ENCODE assay signal across 8 cellular contexts in genomic region chr15:88467073-88467934, GRCh38. TPM values are rescaled to one million over a fixed set of nuclear protein-coding genes. Genes with fewer than 3 reads are reported as not detected.
DNase-seq lines count a peak whose midpoint lies in the region; ATAC-seq, FAIRE-seq and TF ChIP-seq lines count a peak whose summit lies in the region.

Gene MRPL46, minus strand, starts transcription at chr15:88467388. Its CDS starts 11 bp downstream, at chr15:88467377.
Gene MRPS11, plus strand, starts transcription at chr15:88467708. Its CDS starts 10 bp downstream, at chr15:88467718.

- WGBS in HUES64 = under 1% methylated on average over 55 of the region's 55 CpGs

- intact Hi-C loops in endothelial cell of umbilical vein (cut with micrococcal nuclease) = loop anchor here (1.0 to 5.0 kb wide), 4 partner anchors 79 to 429 kb away; partner anchors contain the start of genes AEN and DET1

- H3K79me2 ChIP-seq in OCI-LY3 (ENCODE audit: low read length) (peaks cover 67% of the 10 kb centered on the region), endothelial cell of umbilical vein (ENCODE audit: control insufficient read depth, insufficient read depth, low read length) (peaks cover 49% of the 10 kb centered on the region)

- TF ChIP-seq CTCF in D721Med (IDR thresholded peaks at IDR 0.05; ENCODE audit: insufficient read depth, missing control alignments) = no peak
- no peak for TF ChIP-seq CTCF in OCI-LY3 (IDR thresholded peaks at IDR 0.05; ENCODE audit: low read depth, low read length)
- TF ChIP-seq CTCF in endothelial cell of umbilical vein (IDR thresholded peaks at IDR 0.05; ENCODE audit: extremely low read depth in 1 of 2, insufficient read depth in 1 of 2, low read depth in 1 of 2, low read length in 2 of 2) = no peak

- CTCF ChIA-PET in endothelial cell of umbilical vein (lab: Charles Lee) = interaction anchor here (0.6 to 2.6 kb wide), 12 partner anchors 10 to 411 kb away, joined by 3 to 26 read pairs (median 3); partner anchors contain the start of gene AEN

- FAIRE-seq in D721Med (lab: Jason Lieb, UNC) = no peak
- FAIRE-seq in endothelial cell of umbilical vein (lab: Jason Lieb, UNC) = peak; percentile 82

- POLR2A ChIA-PET in endothelial cell of umbilical vein (lab: Charles Lee) = interaction anchor here (0.6 to 1.0 kb wide), 4 partner anchors 76 to 572 kb away, joined by 3 to 6 read pairs (median 4); partner anchors contain the start of gene ISG20

- dilution Hi-C loops in endothelial cell of umbilical vein (cut with MboI; ENCODE audit: extremely low pct_ligation_motif_present, low sequenced_read_pairs) = no loop called here

- H2AFZ ChIP-seq in OCI-LY3 (ENCODE audit: low read depth, low read length) (peak within 1 kb of the TSS; percentile 61), endothelial cell of umbilical vein (ENCODE audit: low read depth, low read length) (peak within 1 kb of the TSS; percentile 61)

- peak within 1 kb of the TSS; percentile 97 for H3K9ac ChIP-seq in HUES64 (ENCODE audit: low read depth, low read length)
- H3K9ac ChIP-seq in OCI-LY3 (ENCODE audit: low read length) = peak within 1 kb of the TSS; percentile 95
- H3K9ac ChIP-seq in endothelial cell of umbilical vein (replicated peaks; ENCODE audit: extremely low read depth, insufficient read depth, low read length) = peak within 1 kb of the TSS; percentile 92

- H3K4me2 ChIP-seq in OCI-LY3 (ENCODE audit: low read length) (peak within 1 kb of the TSS; percentile 91), endothelial cell of umbilical vein (ENCODE audit: insufficient read depth, low read length) (peak within 1 kb of the TSS; percentile 98)

- no peaks in the 10 kb centered on the region for H3K9me3 ChIP-seq in HUES64 (ENCODE audit: insufficient read depth, low read depth, low read length)
- no peaks in the 10 kb centered on the region for H3K9me3 ChIP-seq in OCI-LY3 (ENCODE audit: insufficient read depth, low read length)
- no peaks in the 10 kb centered on the region for H3K9me3 ChIP-seq in endothelial cell of umbilical vein (replicated peaks; ENCODE audit: control insufficient read depth, insufficient read depth, low read length)

- H3K27ac ChIP-seq in HUES64 (ENCODE audit: low read depth, low read length) (peak within 1 kb of the TSS; percentile 90), OCI-LY3 (ENCODE audit: low read length) (peak within 1 kb of the TSS; percentile 73), endothelial cell of umbilical vein (ENCODE audit: insufficient read depth, low read depth, low read length) (peak within 1 kb of the TSS; percentile 96)

- H3K36me3 ChIP-seq in HUES64 (ENCODE audit: insufficient read depth, low read length) (peaks cover 45% of the 10 kb centered on the region), OCI-LY3 (replicated peaks; ENCODE audit: low read depth, low read length) (peaks cover 49% of the 10 kb centered on the region), endothelial cell of umbilical vein (ENCODE audit: control insufficient read depth in 2 of 2, extremely low read depth in 1 of 2, insufficient read depth in 2 of 2, low read length in 2 of 2) (peaks cover 2 to 13% of the 10 kb centered on the region in 2 experiments)

- no peaks in the 10 kb centered on the region for H3K9me1 ChIP-seq in endothelial cell of umbilical vein (replicated peaks; ENCODE audit: control insufficient read depth, extremely low read depth, insufficient read depth, low read length)

- BruUV-seq in endothelial cell of umbilical vein (replicated peaks; lab: Mats Ljungman, UMichigan) = no TSS peak

- TF ChIP-seq POLR2A in endothelial cell of umbilical vein (IDR thresholded peaks at IDR 0.05; ENCODE audit: low read depth, low read length) = peak; percentile 87

- H3K27me3 ChIP-seq in HUES64 (ENCODE audit: insufficient read depth, low read length) (no peaks in the 10 kb centered on the region), OCI-LY3 (ENCODE audit: low read depth, low read length) (no peaks in the 10 kb centered on the region), endothelial cell of umbilical vein (ENCODE audit: control insufficient read depth in 2 of 2, insufficient read depth in 2 of 2, low read length in 2 of 2) (no peaks in the 10 kb centered on the region)

- ATAC-seq in GM21515 (IDR thresholded peaks at IDR 0.05; ENCODE audit: unreplicated experiment) = peak; percentile 86

- peak within 1 kb of the TSS; percentile 81 for H3K4me3 ChIP-seq in HUES64 (ENCODE audit: low read length)
- peak within 1 kb of the TSS; percentile 87 for H3K4me3 ChIP-seq in OCI-LY3 (ENCODE audit: low read length)
- peak within 1 kb of the TSS; percentile 76 to 99 (median 84) for H3K4me3 ChIP-seq in endothelial cell of umbilical vein (replicated peaks in 1 of 3; ENCODE audit: insufficient read depth in 1 of 3, low read depth in 1 of 3, low read length in 3 of 3)

- DNase-seq in D721Med (ENCODE audit: insufficient read length, low spot score) (peak; percentile 73), endothelial cell of umbilical vein (ENCODE audit: low read depth, low spot score) (peak; percentile 92), midbrain (lab: John Stamatoyannopoulos, UW) (peak; percentile 96)
- peak; percentile 93 for DNase-seq in activated CD8-positive, alpha-beta memory T cell treated with anti-CD3 and anti-CD28 coated beads, Interleukin-2, amount 50 U/mL, for 48 hours
- DNase-seq in stimulated activated CD8-positive, alpha-beta memory T cell treated with anti-CD3 and anti-CD28 coated beads, Interleukin-2, amount 100 ng/mL, for 1 hour (ENCODE audit: low read depth in 2 of 2) = peak; percentile 70 to 82

- H3K4me1 ChIP-seq in HUES64 (ENCODE audit: insufficient read depth, low read length) = 0 out of 2 replicates have a peak, but pooled peaks cover 5% of the 10 kb centered on the region
- H3K4me1 ChIP-seq in OCI-LY3 (ENCODE audit: low read length) = peaks cover 50% of the 10 kb centered on the region
- peaks cover 37% of the 10 kb centered on the region for H3K4me1 ChIP-seq in endothelial cell of umbilical vein (ENCODE audit: control insufficient read depth, extremely low read depth, insufficient read depth, low read length)

- H4K20me1 ChIP-seq in OCI-LY3 (ENCODE audit: insufficient read depth, low read length) (peaks cover 8% of the 10 kb centered on the region; the same call in 1 of the 2 replicates), endothelial cell of umbilical vein (replicated peaks; ENCODE audit: control insufficient read depth, extremely low read depth, insufficient read depth, low read length) (no peaks in the 10 kb centered on the region)

TF ChIP-seq in endothelial cell of umbilical vein, 7 proteins besides CTCF, POLR2A, EP300 and RAD21:
- no peak for TF ChIP-seq JUN (IDR thresholded peaks at IDR 0.05; ENCODE audit: borderline replicate concordance, insufficient read depth, insufficient read length, low read depth)
- no peak for TF ChIP-seq GATA2 (IDR thresholded peaks at IDR 0.05; ENCODE audit: insufficient read depth, insufficient read length, low read depth, low read length)
- TF ChIP-seq FOS (IDR thresholded peaks at IDR 0.05; ENCODE audit: borderline replicate concordance, insufficient read depth, low read length) = no peak
- peak; percentile 77 for TF ChIP-seq POLR2AphosphoS5 (IDR thresholded peaks at IDR 0.05; ENCODE audit: insufficient read depth, low read depth, low read length)
- TF ChIP-seq MYC (IDR thresholded peaks at IDR 0.05; ENCODE audit: low read depth, low read length) = no peak
- TF ChIP-seq MAX (IDR thresholded peaks at IDR 0.05; ENCODE audit: insufficient read depth, insufficient read length) = peak; percentile 13
TF ChIP-seq in endothelial cell of umbilical vein: peak in this region for 2.

RNA-seq across cellular contexts. Expression of gene MRPL46, which starts in this region (rescaled TPM):
- polyA plus RNA-seq in HUES64 (2013, experiment 1 of 2) = 31.7 TPM
- polyA plus RNA-seq in HUES64 (2013, experiment 2 of 2) = 28.8 TPM
- total RNA-seq in endothelial cell of umbilical vein = 27.9 and 30.9 TPM in 2 replicates
- 21.6 and 24.5 TPM in 2 replicates for polyA plus RNA-seq in endothelial cell of umbilical vein
- 35.5 and 39.3 TPM in 2 replicates for polyA plus RNA-seq in endothelial cell of umbilical vein (2011; cell fraction: cytosol; rRNA removed)
- polyA plus RNA-seq in endothelial cell of umbilical vein (2011; cell fraction: nucleus; rRNA removed) = 19.9 and 23.2 TPM in 2 replicates
- 25.7 and 30.2 TPM in 2 replicates for polyA plus RNA-seq in endothelial cell of umbilical vein (2012)
- 11.0 and 12.1 TPM in 2 replicates for polyA minus RNA-seq in endothelial cell of umbilical vein
- polyA minus RNA-seq in endothelial cell of umbilical vein (2011; cell fraction: cytosol; rRNA and poly(A)+ RNA removed) = 12.5 TPM
- polyA minus RNA-seq in endothelial cell of umbilical vein (2011; cell fraction: nucleus; rRNA and poly(A)+ RNA removed) = 18.4 and 22.1 TPM in 2 replicates

RNA-seq across cellular contexts. Expression of gene MRPS11, which starts in this region (rescaled TPM):
- polyA plus RNA-seq in HUES64 (2013, experiment 1 of 2) = 46.6 TPM
- 44.2 TPM for polyA plus RNA-seq in HUES64 (2013, experiment 2 of 2)
- 66.3 and 71.7 TPM in 2 replicates for total RNA-seq in endothelial cell of umbilical vein
- 97.9 and 111 TPM in 2 replicates for polyA plus RNA-seq in endothelial cell of umbilical vein
- 135 and 140 TPM in 2 replicates for polyA plus RNA-seq in endothelial cell of umbilical vein (2011; cell fraction: cytosol; rRNA removed)
- 53.4 and 66.0 TPM in 2 replicates for polyA plus RNA-seq in endothelial cell of umbilical vein (2011; cell fraction: nucleus; rRNA removed)
- polyA plus RNA-seq in endothelial cell of umbilical vein (2012) = 59.9 and 80.2 TPM in 2 replicates
- polyA minus RNA-seq in endothelial cell of umbilical vein = 31.1 and 47.0 TPM in 2 replicates
- polyA minus RNA-seq in endothelial cell of umbilical vein (2011; cell fraction: cytosol; rRNA and poly(A)+ RNA removed) = 55.4 TPM
- polyA minus RNA-seq in endothelial cell of umbilical vein (2011; cell fraction: nucleus; rRNA and poly(A)+ RNA removed) = 16.1 and 20.7 TPM in 2 replicates

Comparison
In these comparisons a context has a peak if more than half of its experiments do, and no peak if none do; other contexts are left out.
1. Peak in every context shown above with its lines: DNase-seq, ATAC-seq, H3K4me3 ChIP-seq and H3K27ac ChIP-seq.